1 cellular context compared by ENCODE assay signal in the genomic region with DNA sequence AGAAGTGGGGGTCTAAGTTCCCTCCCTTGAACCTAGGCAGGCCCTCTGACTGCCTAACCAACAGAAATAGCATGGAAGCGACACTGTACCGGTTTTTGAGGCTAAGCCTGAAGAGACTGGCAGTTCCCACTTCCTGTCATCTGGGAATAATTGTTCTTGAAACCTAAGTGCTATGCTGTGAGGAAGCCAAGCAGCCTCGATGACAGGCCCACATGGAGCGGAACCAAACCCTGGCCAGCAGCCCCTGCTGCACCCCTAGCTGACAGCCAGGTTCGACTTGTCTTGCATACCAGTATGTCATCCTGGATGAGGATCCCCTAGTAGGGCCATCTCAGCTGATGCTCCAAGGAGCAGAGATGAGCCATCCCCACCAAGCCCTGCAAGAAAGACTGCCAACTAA.
TF ChIP-seq lines count a peak whose summit lies in the region.

No MANE protein-coding gene starts in this region.

TF ChIP-seq in WTC11, 78 proteins besides CTCF, POLR2A, EP300 and RAD21 (continued from another document):
- TF ChIP-seq, protein P1, sequence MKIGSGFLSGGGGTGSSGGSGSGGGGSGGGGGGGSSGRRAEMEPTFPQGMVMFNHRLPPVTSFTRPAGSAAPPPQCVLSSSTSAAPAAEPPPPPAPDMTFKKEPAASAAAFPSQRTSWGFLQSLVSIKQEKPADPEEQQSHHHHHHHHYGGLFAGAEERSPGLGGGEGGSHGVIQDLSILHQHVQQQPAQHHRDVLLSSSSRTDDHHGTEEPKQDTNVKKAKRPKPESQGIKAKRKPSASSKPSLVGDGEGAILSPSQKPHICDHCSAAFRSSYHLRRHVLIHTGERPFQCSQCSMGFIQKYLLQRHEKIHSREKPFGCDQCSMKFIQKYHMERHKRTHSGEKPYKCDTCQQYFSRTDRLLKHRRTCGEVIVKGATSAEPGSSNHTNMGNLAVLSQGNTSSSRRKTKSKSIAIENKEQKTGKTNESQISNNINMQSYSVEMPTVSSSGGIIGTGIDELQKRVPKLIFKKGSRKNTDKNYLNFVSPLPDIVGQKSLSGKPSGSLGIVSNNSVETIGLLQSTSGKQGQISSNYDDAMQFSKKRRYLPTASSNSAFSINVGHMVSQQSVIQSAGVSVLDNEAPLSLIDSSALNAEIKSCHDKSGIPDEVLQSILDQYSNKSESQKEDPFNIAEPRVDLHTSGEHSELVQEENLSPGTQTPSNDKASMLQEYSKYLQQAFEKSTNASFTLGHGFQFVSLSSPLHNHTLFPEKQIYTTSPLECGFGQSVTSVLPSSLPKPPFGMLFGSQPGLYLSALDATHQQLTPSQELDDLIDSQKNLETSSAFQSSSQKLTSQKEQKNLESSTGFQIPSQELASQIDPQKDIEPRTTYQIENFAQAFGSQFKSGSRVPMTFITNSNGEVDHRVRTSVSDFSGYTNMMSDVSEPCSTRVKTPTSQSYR (CRISPR knock-in tag; IDR thresholded peaks at IDR 0.05): no peak
- no peak for TF ChIP-seq ZNF671 (CRISPR knock-in tag; IDR thresholded peaks at IDR 0.05)
